In genomic region chr22:22289666-22290065, GRCh38 we compare ENCODE assay signal across 4 cellular contexts. TPM values are rescaled to one million over a fixed set of nuclear protein-coding genes. Genes with fewer than 3 reads are reported as not detected.
"Had no signal": no experiment of that assay in that cellular context is flagged by ENCODE, and none has a peak within 500 bp of the region (broad histone marks: within the 10 kb centered on the region; RNA-seq: fewer than 3 reads in every experiment).

No MANE protein-coding gene starts in this region.

RNA-seq across cellular contexts. Expression of gene VPREB1, which starts 45.1 kb away (rescaled TPM):
- total RNA-seq: LHCN-M2, M059J, MCF 10A, NCI-H460 had no signal
